Comparison of ENCODE assay signal across 8 cellular contexts in the genomic region with DNA sequence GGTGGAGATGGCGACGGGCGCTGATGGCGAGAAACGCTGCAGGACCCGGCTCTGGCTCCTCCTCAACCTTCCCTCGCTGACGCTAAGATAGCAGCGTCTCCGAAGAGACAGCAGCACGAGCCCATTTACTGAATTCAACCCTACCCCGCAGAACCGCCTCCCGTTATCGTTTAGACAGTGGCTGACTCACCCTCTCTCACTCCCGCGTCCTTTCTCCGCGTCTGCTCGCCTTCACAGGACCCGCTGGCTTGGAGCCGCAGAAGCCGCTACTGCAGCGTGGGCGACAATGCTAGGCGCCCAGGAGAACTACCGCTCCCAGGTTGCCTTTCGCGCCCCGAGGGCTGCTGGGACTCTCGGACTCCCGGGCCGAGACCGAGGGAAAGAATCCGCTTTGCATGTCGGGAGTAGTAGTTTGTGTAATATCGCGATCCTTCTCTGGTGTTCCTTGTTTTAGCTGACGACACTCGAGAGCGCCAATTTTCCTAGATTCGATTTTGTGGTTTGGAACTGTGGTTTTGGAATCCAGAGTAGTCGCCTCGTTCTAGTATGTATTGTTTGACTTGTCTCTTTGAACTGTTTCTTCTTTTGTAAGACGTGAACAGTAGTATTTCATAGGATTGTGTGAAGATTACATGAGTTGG. TPM values are rescaled to one million over a fixed set of nuclear protein-coding genes. Genes with fewer than 3 reads are reported as not detected.
DNase-seq lines count a peak whose midpoint lies in the region; ATAC-seq and TF ChIP-seq lines count a peak whose summit lies in the region.

TSS of gene KBTBD6 (minus strand) at position 291 of the 641 bp plus-strand sequence. CDS start 291 bp downstream, outside the sequence.

- no peaks in the 10 kb centered on the region for H3F3A ChIP-seq in OCI-LY1 (ENCODE audit: insufficient read depth, low read length)

- DNase-seq in DMS 273 (lab: John Stamatoyannopoulos, UW; ENCODE audit: unreplicated experiment), result peak; percentile 98
- peak; percentile 69 for DNase-seq in HuH-7 (ENCODE audit: low spot score)
- peak; percentile 86 for DNase-seq in activated T-cell treated with anti-CD3 and anti-CD28 coated beads for 1 hour (ENCODE audit: low read depth)
- peak; percentile 93 for DNase-seq in endothelial cell (ENCODE audit: low spot score)
- DNase-seq in stimulated activated CD8-positive, alpha-beta memory T cell treated with anti-CD3 and anti-CD28 coated beads, Interleukin-15, amount 100 ng/mL, for 24 hours (ENCODE audit: low read depth), result peak; percentile 73

- H3K9ac ChIP-seq in OCI-LY1 (ENCODE audit: low read length), result peak within 1 kb of the TSS; percentile 76

- peak within 1 kb of the TSS; percentile 82 for H2AFZ ChIP-seq in OCI-LY1 (ENCODE audit: low read length)

- ATAC-seq in GM21526 (IDR thresholded peaks at IDR 0.05; ENCODE audit: low FRiP score, unreplicated experiment), result peak; percentile 97

- peaks cover 28% of the 10 kb centered on the region for H3K79me2 ChIP-seq in OCI-LY1 (ENCODE audit: insufficient read depth, low read length)

- H3K4me3 ChIP-seq in OCI-LY1 (ENCODE audit: low read depth, low read length, poor library complexity, severe bottlenecking) (peak within 1 kb of the TSS; percentile 77), mesodermal cell (ENCODE audit: extremely low read depth, insufficient read depth, low read length, poor library complexity, severe bottlenecking) (peak within 1 kb of the TSS; percentile 54)

- H4K20me1 ChIP-seq in OCI-LY1 (ENCODE audit: insufficient read depth, low read length), result no peaks in the 10 kb centered on the region

- H3K4me3 Mint-ChIP-seq in endothelial cell (ENCODE audit: unreplicated experiment), result peak within 1 kb of the TSS; percentile 90

- H3K36me3 Mint-ChIP-seq in endothelial cell (ENCODE audit: low read depth, unreplicated experiment), result no peaks in the 10 kb centered on the region

- peaks cover 22% of the 10 kb centered on the region for H3K4me1 Mint-ChIP-seq in endothelial cell (ENCODE audit: unreplicated experiment)

- WGBS in mesodermal cell (ENCODE audit: insufficient coverage in 2 of 2), 2 experiments, result 0 to 1% methylated on average over 38 to 45 of the region's 45 CpGs

- no peaks in the 10 kb centered on the region for H3K9me2 ChIP-seq in OCI-LY1 (ENCODE audit: low read depth, low read length)

- peaks cover 2% of the 10 kb centered on the region for H3K27me3 Mint-ChIP-seq in endothelial cell (ENCODE audit: unreplicated experiment)

- no peaks in the 10 kb centered on the region for H3K27me3 ChIP-seq in OCI-LY1 (ENCODE audit: insufficient read depth, low read length)

- H3K9me3 Mint-ChIP-seq in endothelial cell (ENCODE audit: unreplicated experiment), result no peaks in the 10 kb centered on the region

- H3K9me3 ChIP-seq in OCI-LY1 (ENCODE audit: low read length) (peaks cover 3% of the 10 kb centered on the region; the same call in 1 of the 2 replicates), mesodermal cell (ENCODE audit: control insufficient read depth, low read length) (no peaks in the 10 kb centered on the region)

- TF ChIP-seq CTCF in OCI-LY1 (IDR thresholded peaks at IDR 0.05; ENCODE audit: low read length) (no peak), endothelial cell (IDR thresholded peaks at IDR 0.05; ENCODE audit: unreplicated experiment) (no peak)

- H3K27ac Mint-ChIP-seq in endothelial cell (ENCODE audit: unreplicated experiment), result peak within 1 kb of the TSS; percentile 78

- H3K27ac ChIP-seq in OCI-LY1 (ENCODE audit: low read depth, low read length, poor library complexity, severe bottlenecking) (peak within 1 kb of the TSS; percentile 35), mesodermal cell (ENCODE audit: low read depth, low read length, severe bottlenecking) (peak within 1 kb of the TSS; percentile 78)

- H3K4me1 ChIP-seq in OCI-LY1 (ENCODE audit: insufficient read depth, low read length, severe bottlenecking), result peaks cover 41% of the 10 kb centered on the region
- peaks cover 14% of the 10 kb centered on the region for H3K4me1 ChIP-seq in mesodermal cell (ENCODE audit: control insufficient read depth, insufficient read depth, low read length, poor library complexity, severe bottlenecking)

- H3K36me3 ChIP-seq in OCI-LY1 (ENCODE audit: insufficient read depth, low read length) (peaks cover 35% of the 10 kb centered on the region), mesodermal cell (ENCODE audit: control insufficient read depth, insufficient read depth, low read length) (peaks cover 4% of the 10 kb centered on the region)

- peak within 1 kb of the TSS; percentile 76 for H3K4me2 ChIP-seq in OCI-LY1 (ENCODE audit: low read length)

RNA-seq across cellular contexts. Expression of gene KBTBD6, which starts in this region (rescaled TPM):
- total RNA-seq in endothelial cell (ENCODE audit: unreplicated experiment), result 5.3 TPM
- 8.5 TPM for polyA plus RNA-seq in mesodermal cell (2013, experiment 1 of 2)
- polyA plus RNA-seq in mesodermal cell (2013, experiment 2 of 2), result 7.0 TPM

Comparison
In these comparisons a context has a peak if more than half of its experiments do, and no peak if none do; other contexts are left out.
1. Peak in every context shown above with its lines: DNase-seq, ATAC-seq, H3K4me3 ChIP-seq and H3K27ac ChIP-seq.